ENCODE assay signal across 1 cellular context in genomic region chr16:50763211-50763610, GRCh38.
A peak's percentile ranks its signal among the peaks of the same experiment; 100 is the strongest.
TF ChIP-seq lines count a peak whose summit lies in the region.

No MANE protein-coding gene starts in this region.

TF ChIP-seq in K562, 482 proteins besides CTCF, POLR2A, EP300 and RAD21 (continued from another document):
- TF ChIP-seq GTF3C2 (IDR thresholded peaks at IDR 0.05; ENCODE audit: borderline replicate concordance, extremely low read depth, insufficient read length) (no peak), ESRRB (CRISPR knock-in tag; IDR thresholded peaks at IDR 0.05; ENCODE audit: borderline replicate concordance) (no peak), ELF2 (CRISPR knock-in tag; IDR thresholded peaks at IDR 0.05) (no peak), ZHX1 (conservative IDR thresholded peaks at IDR 0.05; ENCODE audit: low read length) (no peak), MYC (IDR thresholded peaks at IDR 0.05; ENCODE audit: low read depth, low read length) (no peak), MYC (CRISPR knock-in tag; IDR thresholded peaks at IDR 0.05; ENCODE audit: borderline replicate concordance, low read depth) (no peak), C11orf30 (IDR thresholded peaks at IDR 0.05; ENCODE audit: low read depth) (peak; percentile 89), DPF2 (IDR thresholded peaks at IDR 0.05) (peak; percentile 21; the same call in 1 of the 2 replicates), NFE2L1 (tag; IDR thresholded peaks at IDR 0.05; ENCODE audit: borderline replicate concordance, low read depth) (peak; percentile 83), GABPA (tag; conservative IDR thresholded peaks at IDR 0.05; ENCODE audit: low read depth) (no peak), MTA1 (IDR thresholded peaks at IDR 0.05; ENCODE audit: borderline replicate concordance) (no peak), PREB (CRISPR knock-in tag; IDR thresholded peaks at IDR 0.05) (no peak), MTA3 (IDR thresholded peaks at IDR 0.05; ENCODE audit: borderline replicate concordance) (no peak)
